26 cellular contexts compared by ENCODE assay signal in the genomic region with DNA sequence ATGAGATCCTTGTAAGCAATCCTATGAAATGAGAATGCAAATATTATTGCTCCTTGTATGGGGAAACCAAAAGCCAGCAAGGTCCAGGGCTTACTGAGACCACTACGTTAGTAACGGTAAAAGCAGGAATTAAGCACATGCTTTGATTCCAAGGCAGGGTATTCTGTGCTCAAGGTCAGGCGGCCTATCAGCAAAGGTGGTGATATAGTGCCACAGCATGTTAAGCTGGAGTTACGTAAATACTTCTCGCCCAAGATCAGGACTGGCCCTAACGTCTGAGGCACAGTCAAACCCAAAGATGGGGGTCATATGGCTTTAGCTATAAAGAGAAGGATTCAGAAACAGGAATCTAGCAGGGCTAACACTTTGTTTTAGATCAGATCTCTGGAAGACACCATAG.
"Had no signal": no experiment of that assay in that cellular context is flagged by ENCODE, and none has a peak within 500 bp of the region (broad histone marks: within the 10 kb centered on the region; RNA-seq: fewer than 3 reads in every experiment).

No MANE protein-coding gene starts in this region.

- ATAC-seq: natural killer cell; right cardiac atrium; right lobe of liver; stimulated activated effector memory CD8-positive, alpha-beta T cell treated with anti-CD3 and anti-CD28 coated beads, Interleukin-12 subunit alpha, Interleukin-12 subunit beta, amount 100 ng/mL, for 72 hours; stimulated activated naive B cell treated with anti-CD40 and anti-IgM and Interleukin-4, amounts not matched to agents 10 μg/mL and 1 μg/mL and 100 μg/mL, for 72 hours had no signal

- H3K27ac ChIP-seq: neutrophil, pancreas, prostate gland, right lobe of liver, sigmoid colon, stomach, thoracic aorta, thyroid gland, tibial nerve, upper lobe of left lung, vagina had no signal

- H3K36me3 ChIP-seq: neutrophil, pancreas, prostate gland, right lobe of liver, sigmoid colon, stomach, thoracic aorta, thyroid gland, tibial nerve, upper lobe of left lung, vagina had no signal

- H3K9me3 Mint-ChIP-seq: natural killer cell; nephron; neural crest cell; stimulated activated naive CD8-positive, alpha-beta T cell treated with anti-CD3 and anti-CD28 coated beads, Interleukin-15, Interleukin-2, amounts not matched to agents 100 ng/mL and 50 ng/mL, for 24 hours had no signal

- H3K27me3 ChIP-seq: neutrophil, pancreas, right lobe of liver, sigmoid colon, stomach, thyroid gland, tibial nerve, upper lobe of left lung, vagina had no signal

- DNase-seq: natural killer cell; nucleus accumbens; pancreas; right cardiac atrium; right lobe of liver; sigmoid colon; small intestine; stimulated activated CD4-positive, alpha-beta T cell treated with anti-CD3 and anti-CD28 coated beads, Interleukin-15, amount 100 ng/mL, for 24 hours; stimulated activated CD4-positive, alpha-beta T cell treated with anti-CD3 and anti-CD28 coated beads, Interleukin-2, amount 100 ng/mL, for 24 hours; stimulated activated CD4-positive, alpha-beta T cell treated with anti-CD3 and anti-CD28 coated beads, Interleukin-2, amount 100 ng/mL, for 48 hours; stimulated activated CD4-positive, alpha-beta T cell treated with anti-CD3 and anti-CD28 coated beads, Interleukin-4, amount 100 ng/mL, for 24 hours; stimulated activated naive B cell treated with anti-CD40 and anti-IgM and Interleukin-4, amounts not matched to agents 10 μg/mL and 1 μg/mL and 100 μg/mL, for 72 hours; stimulated activated naive CD4-positive, alpha-beta T cell treated with Interleukin-2 at 50 U/mL for 16 hours; stomach; thyroid gland; trophoblast cell; upper lobe of left lung had no signal

- H3K4me3 ChIP-seq: pancreas, prostate gland, right lobe of liver, sigmoid colon, stomach, thoracic aorta, thyroid gland, tibial nerve, upper lobe of left lung, vagina had no signal

- H3K4me1 Mint-ChIP-seq: nephron had no signal

- H3K36me3 Mint-ChIP-seq: natural killer cell; stimulated activated effector memory CD8-positive, alpha-beta T cell treated with anti-CD3 and anti-CD28 coated beads, Interleukin-12 subunit alpha, Interleukin-12 subunit beta, amount 100 ng/mL, for 72 hours had no signal

- H3K4me3 Mint-ChIP-seq: natural killer cell; nephron; neural crest cell; stimulated activated effector memory CD8-positive, alpha-beta T cell treated with anti-CD3 and anti-CD28 coated beads, Interleukin-12 subunit alpha, Interleukin-12 subunit beta, amount 100 ng/mL, for 72 hours; stimulated activated naive B cell treated with anti-CD40 and anti-IgM and Interleukin-4, amounts not matched to agents 10 μg/mL and 1 μg/mL and 100 μg/mL, for 72 hours; stimulated activated naive CD8-positive, alpha-beta T cell treated with anti-CD3 and anti-CD28 coated beads, Interleukin-15, Interleukin-2, amounts not matched to agents 100 ng/mL and 50 ng/mL, for 24 hours had no signal

- H3K27me3 Mint-ChIP-seq: stimulated activated naive B cell treated with anti-CD40 and anti-IgM and Interleukin-4, amounts not matched to agents 10 μg/mL and 1 μg/mL and 100 μg/mL, for 72 hours; stimulated activated naive CD8-positive, alpha-beta T cell treated with anti-CD3 and anti-CD28 coated beads, Interleukin-15, Interleukin-2, amounts not matched to agents 100 ng/mL and 50 ng/mL, for 24 hours had no signal

- H3K9me3 ChIP-seq: neutrophil, pancreas, prostate gland, right lobe of liver, sigmoid colon, stomach, thoracic aorta, thyroid gland, tibial nerve, upper lobe of left lung, vagina had no signal

- H3K27ac Mint-ChIP-seq: natural killer cell; nephron; stimulated activated effector memory CD8-positive, alpha-beta T cell treated with anti-CD3 and anti-CD28 coated beads, Interleukin-12 subunit alpha, Interleukin-12 subunit beta, amount 100 ng/mL, for 72 hours; stimulated activated naive B cell treated with anti-CD40 and anti-IgM and Interleukin-4, amounts not matched to agents 10 μg/mL and 1 μg/mL and 100 μg/mL, for 72 hours; stimulated activated naive CD8-positive, alpha-beta T cell treated with anti-CD3 and anti-CD28 coated beads, Interleukin-15, Interleukin-2, amounts not matched to agents 100 ng/mL and 50 ng/mL, for 24 hours had no signal

- H3K4me1 ChIP-seq: pancreas, prostate gland, right lobe of liver, sigmoid colon, thyroid gland had no signal
